In the genomic region with DNA sequence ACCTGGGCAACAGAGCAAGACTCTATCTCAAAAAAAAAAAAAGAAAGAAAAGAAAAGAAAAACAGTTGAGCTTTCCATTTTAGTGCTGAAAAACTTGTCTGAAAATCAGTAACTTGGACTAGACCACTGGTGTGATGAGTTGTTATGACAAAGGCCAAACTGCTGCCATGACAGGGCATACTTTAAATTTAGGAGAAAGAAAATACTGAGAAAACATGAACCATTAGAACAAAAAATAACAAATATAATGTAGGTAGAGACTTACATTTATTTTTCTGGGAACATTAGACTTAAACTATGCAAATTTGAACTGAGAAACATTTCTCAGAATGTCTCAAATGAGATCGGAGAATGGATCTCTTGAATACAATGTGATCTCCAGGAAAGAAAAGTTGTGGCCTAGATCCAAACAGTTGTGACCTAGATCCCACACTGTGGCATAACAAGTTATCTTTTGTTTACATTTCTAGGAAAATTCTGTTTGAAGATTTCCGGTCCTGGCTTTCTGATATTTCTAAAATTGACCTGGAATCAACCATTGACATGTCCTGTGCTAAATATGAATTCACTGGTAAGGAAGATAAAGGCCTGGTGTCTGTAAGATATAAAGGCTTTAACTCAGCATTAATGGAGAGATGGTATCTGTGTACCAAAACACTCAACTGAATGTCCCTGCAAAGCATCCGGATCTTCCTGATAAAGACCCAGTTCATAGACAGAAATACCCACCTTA, we compare ENCODE assay signal across 1 cellular context.
TF ChIP-seq lines count a peak whose summit lies in the region.

No MANE protein-coding gene starts in this region.

TF ChIP-seq in K562, 482 proteins besides CTCF, POLR2A, EP300 and RAD21 (continued from another document and continues in another):
- peak; percentile 52; the same call in 1 of the 2 replicates for TF ChIP-seq ARID3A (IDR thresholded peaks at IDR 0.05; ENCODE audit: borderline replicate concordance, low read depth, low read length)
- peak; percentile 95 for TF ChIP-seq SOX6 (IDR thresholded peaks at IDR 0.05)
- TF ChIP-seq NCOR1 (IDR thresholded peaks at IDR 0.05) = peak; percentile 95
- TF ChIP-seq, protein P1, sequence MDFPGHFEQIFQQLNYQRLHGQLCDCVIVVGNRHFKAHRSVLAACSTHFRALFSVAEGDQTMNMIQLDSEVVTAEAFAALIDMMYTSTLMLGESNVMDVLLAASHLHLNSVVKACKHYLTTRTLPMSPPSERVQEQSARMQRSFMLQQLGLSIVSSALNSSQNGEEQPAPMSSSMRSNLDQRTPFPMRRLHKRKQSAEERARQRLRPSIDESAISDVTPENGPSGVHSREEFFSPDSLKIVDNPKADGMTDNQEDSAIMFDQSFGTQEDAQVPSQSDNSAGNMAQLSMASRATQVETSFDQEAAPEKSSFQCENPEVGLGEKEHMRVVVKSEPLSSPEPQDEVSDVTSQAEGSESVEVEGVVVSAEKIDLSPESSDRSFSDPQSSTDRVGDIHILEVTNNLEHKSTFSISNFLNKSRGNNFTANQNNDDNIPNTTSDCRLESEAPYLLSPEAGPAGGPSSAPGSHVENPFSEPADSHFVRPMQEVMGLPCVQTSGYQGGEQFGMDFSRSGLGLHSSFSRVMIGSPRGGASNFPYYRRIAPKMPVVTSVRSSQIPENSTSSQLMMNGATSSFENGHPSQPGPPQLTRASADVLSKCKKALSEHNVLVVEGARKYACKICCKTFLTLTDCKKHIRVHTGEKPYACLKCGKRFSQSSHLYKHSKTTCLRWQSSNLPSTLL (IDR thresholded peaks at IDR 0.05) = peak; percentile 96
- no peak for TF ChIP-seq ZNF174 (CRISPR knock-in tag; IDR thresholded peaks at IDR 0.05)
- no peak for TF ChIP-seq TGIF2 (CRISPR knock-in tag; IDR thresholded peaks at IDR 0.05)
- 0 out of 2 replicates have a peak, but pooled peaks have one; percentile 19 for TF ChIP-seq MECOM (CRISPR knock-in tag; IDR thresholded peaks at IDR 0.05)
- peak; percentile 38 for TF ChIP-seq TAF9B (IDR thresholded peaks at IDR 0.05; ENCODE audit: partially characterized antibody)
- peak; percentile 84 for TF ChIP-seq LEF1 (IDR thresholded peaks at IDR 0.05)
- TF ChIP-seq, protein P2, sequence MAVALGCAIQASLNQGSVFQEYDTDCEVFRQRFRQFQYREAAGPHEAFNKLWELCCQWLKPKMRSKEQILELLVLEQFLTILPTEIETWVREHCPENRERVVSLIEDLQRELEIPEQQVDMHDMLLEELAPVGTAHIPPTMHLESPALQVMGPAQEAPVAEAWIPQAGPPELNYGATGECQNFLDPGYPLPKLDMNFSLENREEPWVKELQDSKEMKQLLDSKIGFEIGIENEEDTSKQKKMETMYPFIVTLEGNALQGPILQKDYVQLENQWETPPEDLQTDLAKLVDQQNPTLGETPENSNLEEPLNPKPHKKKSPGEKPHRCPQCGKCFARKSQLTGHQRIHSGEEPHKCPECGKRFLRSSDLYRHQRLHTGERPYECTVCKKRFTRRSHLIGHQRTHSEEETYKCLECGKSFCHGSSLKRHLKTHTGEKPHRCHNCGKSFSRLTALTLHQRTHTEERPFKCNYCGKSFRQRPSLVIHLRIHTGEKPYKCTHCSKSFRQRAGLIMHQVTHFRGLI (CRISPR knock-in tag; IDR thresholded peaks at IDR 0.05) = peak; percentile 36; the same call in 1 of the 2 replicates
- peak; percentile 13; the same call in 1 of the 2 replicates for TF ChIP-seq CXXC5 (CRISPR knock-in tag; IDR thresholded peaks at IDR 0.05)
- no peak for TF ChIP-seq SP1 (CRISPR knock-in tag; IDR thresholded peaks at IDR 0.05)
- peak; percentile 87 for TF ChIP-seq SMARCE1 (IDR thresholded peaks at IDR 0.05)
- TF ChIP-seq HDAC8 (tag; IDR thresholded peaks at IDR 0.05) = no peak
- no peak for TF ChIP-seq MGA (IDR thresholded peaks at IDR 0.05)
- TF ChIP-seq HDAC2 (IDR thresholded peaks at IDR 0.05) = no peak; the same call in 1 of the 2 replicates
- peak; percentile 21; the same call in 1 of the 2 replicates for TF ChIP-seq NFE2L1 (tag; IDR thresholded peaks at IDR 0.05; ENCODE audit: borderline replicate concordance, low read depth)
- TF ChIP-seq KLF6 (CRISPR knock-in tag; IDR thresholded peaks at IDR 0.05; ENCODE audit: borderline replicate concordance) = peak; percentile 25; the same call in 1 of the 2 replicates
- peak; percentile 70; the same call in 1 of the 2 replicates for TF ChIP-seq KHSRP (IDR thresholded peaks at IDR 0.05)
- TF ChIP-seq MEIS2 (IDR thresholded peaks at IDR 0.05; ENCODE audit: partially characterized antibody) = peak; percentile 74
- TF ChIP-seq, protein P3, sequence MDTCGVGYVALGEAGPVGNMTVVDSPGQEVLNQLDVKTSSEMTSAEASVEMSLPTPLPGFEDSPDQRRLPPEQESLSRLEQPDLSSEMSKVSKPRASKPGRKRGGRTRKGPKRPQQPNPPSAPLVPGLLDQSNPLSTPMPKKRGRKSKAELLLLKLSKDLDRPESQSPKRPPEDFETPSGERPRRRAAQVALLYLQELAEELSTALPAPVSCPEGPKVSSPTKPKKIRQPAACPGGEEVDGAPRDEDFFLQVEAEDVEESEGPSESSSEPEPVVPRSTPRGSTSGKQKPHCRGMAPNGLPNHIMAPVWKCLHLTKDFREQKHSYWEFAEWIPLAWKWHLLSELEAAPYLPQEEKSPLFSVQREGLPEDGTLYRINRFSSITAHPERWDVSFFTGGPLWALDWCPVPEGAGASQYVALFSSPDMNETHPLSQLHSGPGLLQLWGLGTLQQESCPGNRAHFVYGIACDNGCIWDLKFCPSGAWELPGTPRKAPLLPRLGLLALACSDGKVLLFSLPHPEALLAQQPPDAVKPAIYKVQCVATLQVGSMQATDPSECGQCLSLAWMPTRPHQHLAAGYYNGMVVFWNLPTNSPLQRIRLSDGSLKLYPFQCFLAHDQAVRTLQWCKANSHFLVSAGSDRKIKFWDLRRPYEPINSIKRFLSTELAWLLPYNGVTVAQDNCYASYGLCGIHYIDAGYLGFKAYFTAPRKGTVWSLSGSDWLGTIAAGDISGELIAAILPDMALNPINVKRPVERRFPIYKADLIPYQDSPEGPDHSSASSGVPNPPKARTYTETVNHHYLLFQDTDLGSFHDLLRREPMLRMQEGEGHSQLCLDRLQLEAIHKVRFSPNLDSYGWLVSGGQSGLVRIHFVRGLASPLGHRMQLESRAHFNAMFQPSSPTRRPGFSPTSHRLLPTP (IDR thresholded peaks at IDR 0.05; ENCODE audit: borderline replicate concordance, extremely low read depth, insufficient read length) = no peak
- peak; percentile 72 for TF ChIP-seq PTTG1 (tag; IDR thresholded peaks at IDR 0.05; ENCODE audit: low read depth)
- TF ChIP-seq SMARCB1 (IDR thresholded peaks at IDR 0.05; ENCODE audit: insufficient read length, low read depth) = no peak
- peak in 1 of 3 experiments; percentile 42; a peak in 2 of 6 replicates for TF ChIP-seq ZBTB11 (CRISPR knock-in tag; IDR thresholded peaks at IDR 0.05)
